9 cellular contexts compared by ENCODE assay signal in genomic region chr10:79404231-79404609, GRCh38. TPM values are rescaled to one million over a fixed set of nuclear protein-coding genes. Genes with fewer than 3 reads are reported as not detected.
DNase-seq lines count a peak whose midpoint lies in the region; ATAC-seq and TF ChIP-seq lines count a peak whose summit lies in the region.
"Had no signal": no experiment of that assay in that cellular context is flagged by ENCODE, and none has a peak within 500 bp of the region (broad histone marks: within the 10 kb centered on the region; RNA-seq: fewer than 3 reads in every experiment).

No MANE protein-coding gene starts in this region.

- H4K5ac ChIP-seq in H9 (ENCODE audit: insufficient read length, low read depth, low read length): no peak overlapping the region

- H4K20me1 ChIP-seq in H9 (ENCODE audit: control insufficient read depth, insufficient read depth, insufficient read length): no peaks in the 10 kb centered on the region

- no peak overlapping the region for H3K9ac ChIP-seq in H9 (ENCODE audit: extremely low read depth, insufficient read length, low read length)
- no peak overlapping the region for H3K9ac ChIP-seq in iPS-18a (ENCODE audit: low read length)

- H3K4me3 Mint-ChIP-seq in H9: peak overlapping the region; percentile 24 to 73; a peak in 4 of 5 replicates

- H3K4me1 Mint-ChIP-seq in H9: peaks cover 36 to 42% of the 10 kb centered on the region in 2 experiments

- peak overlapping the region; percentile 44 for H3K4me2 ChIP-seq in H9 (ENCODE audit: insufficient read depth, insufficient read length, low read length)

- H3K27ac ChIP-seq in H9 (ENCODE audit: insufficient read length, low read depth, low read length) (no peak overlapping the region), iPS-18a (ENCODE audit: low read length) (no peak overlapping the region), skin epidermis (peak overlapping the region; percentile 15 to 90 (median 71))

- no peak overlapping the region for H2BK120ac ChIP-seq in H9 (ENCODE audit: low read depth, low read length, poor library complexity, severe bottlenecking)

- peaks cover 3% of the 10 kb centered on the region for H3K23me2 ChIP-seq in H9 (ENCODE audit: insufficient read length, low read depth, low read length, poor library complexity, severe bottlenecking)

- no peak overlapping the region for H3K18ac ChIP-seq in H9 (ENCODE audit: insufficient read length, low read depth, low read length)

- H3K27me3 ChIP-seq in H9 (ENCODE audit: insufficient read depth, low read length) (no peaks in the 10 kb centered on the region), iPS-18a (ENCODE audit: control insufficient read depth, insufficient read depth, low read length) (peaks cover 6% of the 10 kb centered on the region)

- H2BK12ac ChIP-seq in H9 (ENCODE audit: insufficient read length, low read depth, low read length): no peak overlapping the region

- H3K4ac ChIP-seq in H9 (ENCODE audit: low read depth, low read length): no peak overlapping the region

- no peaks in the 10 kb centered on the region for H3K79me2 ChIP-seq in H9 (ENCODE audit: insufficient read depth, low read length)

- peaks cover 1% of the 10 kb centered on the region; the same call in 1 of the 2 replicates for H3K27me3 Mint-ChIP-seq in H9 (ENCODE audit: low read depth)

- peaks cover 6% of the 10 kb centered on the region; the same call in 1 of the 2 replicates for H3K4me1 ChIP-seq in H9 (ENCODE audit: insufficient read depth, low read length)
- peaks cover 30% of the 10 kb centered on the region for H3K4me1 ChIP-seq in iPS-18a (ENCODE audit: control insufficient read depth, low read depth, low read length)

- H2BK15ac ChIP-seq in H9 (ENCODE audit: low read depth, low read length): no peak overlapping the region

- H3K56ac ChIP-seq in H9 (ENCODE audit: insufficient read length, low read depth, low read length): no peak overlapping the region

- no peak overlapping the region for H4K8ac ChIP-seq in H9 (replicated peaks; ENCODE audit: insufficient read length, low read depth, low read length)

- no peak overlapping the region for H3K23ac ChIP-seq in H9 (ENCODE audit: insufficient read length, low read depth, low read length)

- DNase-seq in H9: no peak
- DNase-seq in astrocyte of the spinal cord (ENCODE audit: low read depth, low spot score): peak; percentile 81
- no peak for DNase-seq in NCI-H2081 treated with DMSO at 0.1 percent for 48 hours (lab: John Stamatoyannopoulos, UW)
- DNase-seq: SW 1271 had no signal

- H3K9me3 ChIP-seq in H9 (ENCODE audit: control insufficient read depth, low read depth, low read length) (no peaks in the 10 kb centered on the region), iPS-18a (ENCODE audit: control insufficient read depth, low read depth, low read length) (no peaks in the 10 kb centered on the region)

- no peaks in the 10 kb centered on the region for H3K9me3 Mint-ChIP-seq in H9

- no peak overlapping the region for H2BK20ac ChIP-seq in H9 (ENCODE audit: low read depth, low read length, poor library complexity, severe bottlenecking)

- H3K36me3 Mint-ChIP-seq in H9 (ENCODE audit: insufficient read depth in 1 of 3, low read depth in 3 of 3): no peaks in the 10 kb centered on the region

- H2AK5ac ChIP-seq in H9 (ENCODE audit: insufficient read length, low read length): no peak overlapping the region

- H3T11ph ChIP-seq in H9 (ENCODE audit: low read length): no peak overlapping the region

- in situ Hi-C loops in astrocyte of the spinal cord (cut with HindIII; ENCODE audit: low sequenced_read_pairs): no loop called here

- H3K36me3 ChIP-seq in iPS-18a (ENCODE audit: control insufficient read depth, low read depth, low read length): no peaks in the 10 kb centered on the region

- ATAC-seq in GM21737 (IDR thresholded peaks at IDR 0.05; ENCODE audit: unreplicated experiment) (no peak), HG03460 (IDR thresholded peaks at IDR 0.05; ENCODE audit: unreplicated experiment) (no peak), HG03442 (IDR thresholded peaks at IDR 0.05; ENCODE audit: unreplicated experiment) (no peak)

- no CpG with 5 or more reads among the region's 7 CpGs for WGBS in H9 (ENCODE audit: extremely low coverage, insufficient read length, low lambda C conversion rate)

- no peak overlapping the region for H4K91ac ChIP-seq in H9 (ENCODE audit: insufficient read length, low read depth, low read length)

- no peaks in the 10 kb centered on the region for H3K79me1 ChIP-seq in H9 (ENCODE audit: insufficient read depth, low read depth, low read length, poor library complexity, severe bottlenecking)

- H2BK5ac ChIP-seq in H9 (ENCODE audit: insufficient read length, low read length): no peak overlapping the region

- H3K4me3 ChIP-seq in astrocyte of the spinal cord (ENCODE audit: low read depth, low read length) (no peak overlapping the region), iPS-18a (ENCODE audit: low read length) (peak overlapping the region; percentile 51), skin epidermis (no peak overlapping the region)

- H2AFZ ChIP-seq in H9 (ENCODE audit: low read length): no peak overlapping the region

- no peak overlapping the region for H3K14ac ChIP-seq in H9 (ENCODE audit: insufficient read depth, low read length)

- TF ChIP-seq CTCF in H9 (conservative IDR thresholded peaks at IDR 0.05): no peak
- TF ChIP-seq CTCF in astrocyte of the spinal cord (IDR thresholded peaks at IDR 0.05; ENCODE audit: low read depth, low read length): no peak

- no peak overlapping the region for H3K27ac Mint-ChIP-seq in H9

RNA-seq across cellular contexts. Expression of gene ZCCHC24, which starts 41.2 kb away (rescaled TPM):
- 3.5 and 3.8 TPM in 2 replicates for total RNA-seq in H9 (2021)

RNA-seq across cellular contexts. Expression of gene PPIF, which starts 57.0 kb away (rescaled TPM):
- 79.7 and 80.4 TPM in 2 replicates for total RNA-seq in H9 (2021)

Comparison
In these comparisons a context has a peak if more than half of its experiments do, and no peak if none do; other contexts are left out.
1. H3K27ac ChIP-seq: peak in skin epidermis (21 of 21); none in H9 (single experiment) and iPS-18a (single experiment).